ENCODE assay signal across 8 cellular contexts in genomic region chr14:73949752-73950734, GRCh38. TPM values are rescaled to one million over a fixed set of nuclear protein-coding genes. Genes with fewer than 3 reads are reported as not detected.
DNase-seq lines count a peak whose midpoint lies in the region; ATAC-seq and TF ChIP-seq lines count a peak whose summit lies in the region.

TSS of gene COQ6 (plus strand) at chr14:73950302. CDS start at chr14:73950333, 31 bp downstream.
TSS of gene FAM161B (minus strand) at chr14:73950094. CDS start at chr14:73950026, 68 bp downstream.

- peak within 1 kb of the TSS; percentile 97 for H3K27ac Mint-ChIP-seq in HFFc6
- H3K27ac Mint-ChIP-seq in activated naive CD4-positive, alpha-beta T cell treated with anti-CD3 and anti-CD28 coated beads, Interleukin-2, amount 50 U/mL, for 72 hours: peak within 1 kb of the TSS; percentile 92 to 98

- peak; percentile 96 for DNase-seq in HFFc6
- DNase-seq in NB4 (ENCODE audit: low read depth): peak; percentile 96
- DNase-seq in SK-N-MC (ENCODE audit: low read depth, low spot score): peak; percentile 78
- DNase-seq in activated naive CD4-positive, alpha-beta T cell treated with anti-CD3 and anti-CD28 coated beads, Interleukin-2, amount 50 U/mL, for 72 hours (ENCODE audit: low spot score in 2 of 2): peak; percentile 91 to 95
- peak; percentile 96 for DNase-seq in glomerular visceral epithelial cell (ENCODE audit: extremely low spot score)
- peak; percentile 76 for DNase-seq in omental fat pad (ENCODE audit: low spot score)
- peak; percentile 90 for DNase-seq in thoracic aorta (ENCODE audit: low spot score)

- TF ChIP-seq CTCF in HFFc6 (IDR thresholded peaks at IDR 0.05): 0 out of 2 replicates have a peak, but pooled peaks have one; percentile 5
- no peak for TF ChIP-seq CTCF in NB4 (IDR thresholded peaks at IDR 0.05; ENCODE audit: low read depth, low read length)
- TF ChIP-seq CTCF in omental fat pad (IDR thresholded peaks at IDR 0.05): no peak
- no peak for TF ChIP-seq CTCF in thoracic aorta (IDR thresholded peaks at IDR 0.05)

- H3K27me3 ChIP-seq in thoracic aorta (replicated peaks; ENCODE audit: insufficient read depth): no peaks in the 10 kb centered on the region

- TF ChIP-seq POLR2A in NB4 (IDR thresholded peaks at IDR 0.05; ENCODE audit: extremely low read depth, insufficient read length): peak; percentile 75

- H3K36me3 ChIP-seq in SK-N-MC (ENCODE audit: insufficient read depth, low read length) (peaks cover 10% of the 10 kb centered on the region; the same call in 1 of the 2 replicates), thoracic aorta (peaks cover 12% of the 10 kb centered on the region)

- peaks cover 9 to 18% of the 10 kb centered on the region in 2 donors for H3K4me1 ChIP-seq in thoracic aorta (ENCODE audit: control insufficient read depth in 1 of 2, low read depth in 2 of 2)

- H3K4me3 Mint-ChIP-seq in HFFc6: peak within 1 kb of the TSS; percentile 98

- H3K27ac ChIP-seq in SK-N-MC (no peak within 1 kb of the TSS), thoracic aorta (peak within 1 kb of the TSS; percentile 85 to 96)

- ATAC-seq in activated naive CD4-positive, alpha-beta T cell treated with anti-CD3 and anti-CD28 coated beads, Interleukin-2, amount 50 U/mL, for 72 hours: peak; percentile 95 to 96
- ATAC-seq in omental fat pad (ENCODE audit: low FRiP score) (peak; percentile 99), thoracic aorta (ENCODE audit: insufficient number of reproducible peaks, low FRiP score, low read depth) (peak; percentile 95)

- peaks cover 9% of the 10 kb centered on the region; the same call in 1 of the 2 replicates for H3K36me3 Mint-ChIP-seq in HFFc6 (ENCODE audit: low read depth)
- peaks cover 0 to 5% of the 10 kb centered on the region in 2 donors for H3K36me3 Mint-ChIP-seq in activated naive CD4-positive, alpha-beta T cell treated with anti-CD3 and anti-CD28 coated beads, Interleukin-2, amount 50 U/mL, for 72 hours

- peaks cover 3% of the 10 kb centered on the region for H3K27me3 Mint-ChIP-seq in HFFc6 (ENCODE audit: insufficient read depth)

- H3K4me3 ChIP-seq in GM08714 (ENCODE audit: low read length) (peak within 1 kb of the TSS; percentile 72), NB4 (ENCODE audit: low read depth, low read length) (peak within 1 kb of the TSS; percentile 60), SK-N-MC (peak within 1 kb of the TSS; percentile 93), thoracic aorta (peak within 1 kb of the TSS; percentile 94)

- peak within 1 kb of the TSS; percentile 70 for H3K9ac ChIP-seq in SK-N-MC (ENCODE audit: insufficient read length)

- no peaks in the 10 kb centered on the region for H3K9me3 Mint-ChIP-seq in HFFc6
- H3K9me3 Mint-ChIP-seq in activated naive CD4-positive, alpha-beta T cell treated with anti-CD3 and anti-CD28 coated beads, Interleukin-2, amount 50 U/mL, for 72 hours: no peaks in the 10 kb centered on the region

- H3K4me1 Mint-ChIP-seq in HFFc6 (ENCODE audit: low read depth): peaks cover 11% of the 10 kb centered on the region

- H3K9me3 ChIP-seq in SK-N-MC (ENCODE audit: low read depth, low read length) (no peaks in the 10 kb centered on the region), thoracic aorta (no peaks in the 10 kb centered on the region)

RNA-seq across cellular contexts. Expression of gene COQ6, which starts in this region (rescaled TPM):
- 10 to 100 TPM; 17.8 to 22.1 (median 20.7) TPM for total RNA-seq in HFFc6 (2021; fragmentation: NEBNext Ultra II Directional; extraction: Animal tissue kit (Norgen Biotek cat#: 25700))
- total RNA-seq in activated naive CD4-positive, alpha-beta T cell treated with anti-CD3 and anti-CD28 coated beads, Interleukin-2, amount 50 U/mL, for 72 hours: 10 to 100 TPM; 20.7 to 29.4 TPM
- total RNA-seq in omental fat pad: 10 to 100 TPM; 17.8 to 57.2 (median 27.4) TPM
- total RNA-seq in thoracic aorta: 10 to 100 TPM; 46.3 to 57.1 TPM

RNA-seq across cellular contexts. Expression of gene FAM161B, which starts in this region (rescaled TPM):
- 1 to 10 TPM; 3.5 to 4.3 (median 4.2) TPM for total RNA-seq in HFFc6 (2021; fragmentation: NEBNext Ultra II Directional; extraction: Animal tissue kit (Norgen Biotek cat#: 25700))
- total RNA-seq in activated naive CD4-positive, alpha-beta T cell treated with anti-CD3 and anti-CD28 coated beads, Interleukin-2, amount 50 U/mL, for 72 hours: 1 to 10 TPM; 1.5 to 4.3 TPM
- total RNA-seq in omental fat pad (1 to 10 TPM; 1.8 to 6.5 (median 3.1) TPM), thoracic aorta (1 to 10 TPM; 2.9 to 4.5 TPM)
